Comparison of ENCODE assay signal across 22 cellular contexts in genomic region chr10:82821043-82821442, GRCh38.
DNase-seq lines count a peak whose midpoint lies in the region; ATAC-seq and TF ChIP-seq lines count a peak whose summit lies in the region.
"Had no signal": no experiment of that assay in that cellular context is flagged by ENCODE, and none has a peak within 500 bp of the region (broad histone marks: within the 10 kb centered on the region; RNA-seq: fewer than 3 reads in every experiment).

No MANE protein-coding gene starts in this region.

- H4K20me1 ChIP-seq in BLaER1 = no peaks in the 10 kb centered on the region
- H4K20me1 ChIP-seq in OCI-LY7 (ENCODE audit: insufficient read depth, low read length) = no peaks in the 10 kb centered on the region

- no peaks in the 10 kb centered on the region for H3K36me3 Mint-ChIP-seq in brain
- H3K36me3 Mint-ChIP-seq: CD8-positive, alpha-beta memory T cell had no signal

- H3K27me3 ChIP-seq in BLaER1 (no peaks in the 10 kb centered on the region), breast epithelium (no peaks in the 10 kb centered on the region)

- no peaks in the 10 kb centered on the region for H3K9me2 ChIP-seq in OCI-LY7 (ENCODE audit: insufficient read depth, low read length)

- no peak overlapping the region for H3K4me3 ChIP-seq in BLaER1
- H3K4me3 ChIP-seq in NB4 (ENCODE audit: low read depth, low read length) = no peak overlapping the region
- no peak overlapping the region for H3K4me3 ChIP-seq in OCI-LY7 (ENCODE audit: low read depth, low read length, poor library complexity, severe bottlenecking)
- no peak overlapping the region for H3K4me3 ChIP-seq in breast epithelium
- H3K4me3 ChIP-seq: PC-9 had no signal

- H3K36me3 ChIP-seq in BLaER1 = peaks cover 7% of the 10 kb centered on the region
- no peaks in the 10 kb centered on the region for H3K36me3 ChIP-seq in OCI-LY7 (ENCODE audit: insufficient read depth, low read length)
- no peaks in the 10 kb centered on the region for H3K36me3 ChIP-seq in breast epithelium

- ATAC-seq in HG02759 (IDR thresholded peaks at IDR 0.05; ENCODE audit: unreplicated experiment) = no peak

- H3K27ac ChIP-seq in BLaER1 (0 out of 2 replicates have a peak overlapping the region, but pooled peaks have one; percentile 8), OCI-LY7 (ENCODE audit: low read depth, low read length, poor library complexity, severe bottlenecking) (no peak overlapping the region), breast epithelium (no peak overlapping the region)
- H3K27ac ChIP-seq: 22Rv1, C4-2B, KMS-11, PC-9 had no signal

- peak overlapping the region in 3 of 5 experiments; percentile 37 to 51 (median 43) for H3K27ac Mint-ChIP-seq in brain
- H3K27ac Mint-ChIP-seq: CD8-positive, alpha-beta memory T cell had no signal

- no peaks in the 10 kb centered on the region for H3K79me2 ChIP-seq in OCI-LY7 (ENCODE audit: insufficient read depth, low read depth, low read length)

- BruUV-seq in OCI-LY7 (replicated peaks; lab: Mats Ljungman, UMichigan) = no TSS peak

- intact Hi-C loops in OCI-LY7 (cut with micrococcal nuclease; ENCODE audit: unreplicated experiment) = no loop called here
- intact Hi-C loops in breast epithelium (cut with DNase I; ENCODE audit: low total_unique reads) = no loop called here

- CTCF ChIA-PET in OCI-LY7 (lab: Charles Lee; ENCODE audit: unreplicated experiment) = no interaction called here

- no peak overlapping the region for H2AFZ ChIP-seq in OCI-LY7 (ENCODE audit: low read length)
- H2AFZ ChIP-seq: PC-9 had no signal

- H3K4me2 ChIP-seq in BLaER1 (peak overlapping the region; percentile 51), OCI-LY7 (ENCODE audit: low read length) (no peak overlapping the region)
- H3K4me2 ChIP-seq: KMS-11, PC-9 had no signal

- peaks cover 47% of the 10 kb centered on the region for H3K4me1 Mint-ChIP-seq in brain
- H3K4me1 Mint-ChIP-seq: CD8-positive, alpha-beta memory T cell had no signal

- H3K4me1 ChIP-seq in BLaER1 (peaks cover 8% of the 10 kb centered on the region), OCI-LY7 (ENCODE audit: insufficient read depth, low read length, poor library complexity, severe bottlenecking) (no peaks in the 10 kb centered on the region), breast epithelium (no peaks in the 10 kb centered on the region)

- TF ChIP-seq CTCF in NB4 (IDR thresholded peaks at IDR 0.05; ENCODE audit: low read depth, low read length) = no peak
- no peak for TF ChIP-seq CTCF in OCI-LY7 (conservative IDR thresholded peaks at IDR 0.05; ENCODE audit: low read length)
- TF ChIP-seq CTCF in brain (conservative IDR thresholded peaks at IDR 0.05) = no peak
- TF ChIP-seq CTCF in breast epithelium (IDR thresholded peaks at IDR 0.05) = no peak

- no peaks in the 10 kb centered on the region for H3K27me3 Mint-ChIP-seq in brain
- H3K27me3 Mint-ChIP-seq: CD8-positive, alpha-beta memory T cell had no signal

- no peaks in the 10 kb centered on the region for H3K9me3 Mint-ChIP-seq in brain

- H3K9ac ChIP-seq in BLaER1 = no peak overlapping the region
- H3K9ac ChIP-seq: KMS-11 had no signal

- POLR2A ChIA-PET in OCI-LY7 (lab: Charles Lee) = no interaction called here

- H3K9me3 ChIP-seq in BLaER1 = peaks cover 6% of the 10 kb centered on the region
- no peaks in the 10 kb centered on the region for H3K9me3 ChIP-seq in OCI-LY7 (ENCODE audit: low read length)
- H3K9me3 ChIP-seq in breast epithelium = no peaks in the 10 kb centered on the region

- TF ChIP-seq POLR2A in NB4 (IDR thresholded peaks at IDR 0.05; ENCODE audit: extremely low read depth, insufficient read length) = no peak
- no peak for TF ChIP-seq POLR2A in breast epithelium (IDR thresholded peaks at IDR 0.05)

- peak; percentile 16 for DNase-seq in NB4 (ENCODE audit: low read depth)
- peak; percentile 13 for DNase-seq in OCI-LY7 (ENCODE audit: low spot score)
- no peak for DNase-seq in AML-193 (lab: John Stamatoyannopoulos, UW)
- no peak for DNase-seq in breast epithelium (ENCODE audit: low spot score in 2 of 2)
- no peak for DNase-seq in NCI-H2196 treated with DMSO at 0.1 percent for 48 hours (lab: John Stamatoyannopoulos, UW; ENCODE audit: unreplicated experiment)
- DNase-seq: ACHN; CD8-positive, alpha-beta memory T cell; GDM1; IMR-90; NCI-H1048; NCI-H1417 treated with DMSO at 0.1 percent for 48 hours; NCI-H187 treated with DMSO at 0.1 percent for 48 hours; NCI-H2107; PC-9; RPMI8226; SHP77 had no signal

- H3K4me3 Mint-ChIP-seq in brain = no peak overlapping the region
- H3K4me3 Mint-ChIP-seq: CD8-positive, alpha-beta memory T cell had no signal

Comparison
In these comparisons a context has a peak if more than half of its experiments do, and no peak if none do; other contexts are left out.
1. DNase-seq: peak in NB4 (single experiment) and OCI-LY7 (single experiment); none in AML-193 (0 of 2), breast epithelium (0 of 2) and NCI-H2196 treated with DMSO at 0.1 percent for 48 hours (single experiment).